In the genomic region with DNA sequence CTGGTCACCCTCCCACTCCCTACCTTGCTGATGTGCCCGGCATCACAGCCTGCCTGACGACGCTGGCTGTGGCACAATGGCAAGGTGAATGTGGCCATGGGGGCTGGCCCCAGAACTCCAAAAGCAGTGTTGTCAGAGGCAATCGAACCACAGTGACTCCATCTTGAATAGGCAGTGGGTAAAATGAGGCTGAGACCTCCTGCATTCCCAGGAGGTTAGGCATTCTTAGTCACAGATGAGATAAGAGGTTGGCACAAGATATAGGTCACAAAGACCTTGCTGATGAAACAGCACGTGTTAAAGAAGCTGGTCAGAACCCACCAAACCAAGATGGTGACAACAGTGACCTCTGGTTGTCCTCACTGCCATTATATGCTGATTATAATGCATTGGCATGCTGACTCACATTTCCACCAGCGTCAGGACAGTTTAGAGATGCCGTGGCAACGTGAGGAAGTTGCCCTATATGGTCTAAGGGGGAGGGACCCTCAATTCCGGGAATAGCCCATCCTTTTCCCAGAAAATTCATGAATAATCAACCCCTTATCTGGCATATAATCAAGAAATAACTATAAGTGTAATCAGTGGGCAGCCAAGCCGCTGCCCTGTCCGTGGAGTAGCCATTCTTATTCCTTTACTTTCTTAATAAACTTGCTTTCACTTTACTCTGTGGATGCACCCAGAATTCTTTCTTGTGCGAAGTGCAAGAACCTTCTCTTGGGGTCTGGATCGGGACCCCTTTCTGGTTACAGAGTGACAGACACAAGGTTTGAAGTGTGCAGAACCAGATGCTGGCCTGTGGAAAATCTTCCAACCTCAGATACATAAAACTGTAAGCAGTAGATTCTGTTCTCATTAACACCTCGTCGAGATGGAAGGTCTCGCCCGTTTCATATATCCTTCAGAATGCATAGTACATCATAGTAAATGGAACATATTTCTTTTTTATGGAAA, we compare ENCODE assay signal across 1 cellular context.
TF ChIP-seq lines count a peak whose summit lies in the region.

No MANE protein-coding gene starts in this region.

TF ChIP-seq in A549, 52 proteins besides CTCF, POLR2A, EP300 and RAD21 (continued from another document):
- TF ChIP-seq EHF (CRISPR knock-in tag; IDR thresholded peaks at IDR 0.05) = peak; percentile 75
- TF ChIP-seq HOXB5 (CRISPR knock-in tag; IDR thresholded peaks at IDR 0.05) = peak; percentile 81; the same call in 1 of the 2 replicates
- 0 out of 2 replicates have a peak, but pooled peaks have one; percentile 44 for TF ChIP-seq FOXS1 (CRISPR knock-in tag; IDR thresholded peaks at IDR 0.05)
- no peak for TF ChIP-seq JUN (IDR thresholded peaks at IDR 0.05)
